Comparison of ENCODE assay signal across 25 cellular contexts in the genomic region with DNA sequence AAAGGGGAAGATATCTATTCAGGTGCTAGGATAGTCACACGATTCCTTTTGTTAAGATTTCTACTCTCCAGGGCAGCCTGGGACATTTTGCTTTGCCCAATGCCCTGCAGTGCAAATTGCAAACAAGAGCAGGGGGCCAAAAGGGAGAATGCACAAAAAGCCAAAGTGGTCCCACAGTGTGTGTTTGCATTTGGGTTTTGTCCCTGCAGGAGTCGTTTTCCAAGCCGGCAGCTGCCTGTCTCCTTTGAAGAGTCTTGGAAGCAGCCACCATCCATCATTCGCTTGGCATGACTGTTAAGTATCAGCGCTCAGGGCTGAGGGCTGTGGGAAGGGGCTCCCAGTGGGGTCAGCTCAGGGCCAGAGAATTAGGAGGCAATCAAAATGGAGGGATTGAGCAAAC.
"Had no signal": no experiment of that assay in that cellular context is flagged by ENCODE, and none has a peak within 500 bp of the region (broad histone marks: within the 10 kb centered on the region; RNA-seq: fewer than 3 reads in every experiment).

No MANE protein-coding gene starts in this region.

- H3K27me3 ChIP-seq: colonic mucosa, esophagus muscularis mucosa, gastroesophageal sphincter, heart left ventricle, hepatocyte, right atrium auricular region, stomach, thyroid gland, vagina had no signal

- H2AFZ ChIP-seq: hepatocyte had no signal

- H3K36me3 ChIP-seq: colonic mucosa, esophagus muscularis mucosa, gastroesophageal sphincter, heart left ventricle, prostate gland, right atrium auricular region, stomach, thyroid gland, vagina had no signal

- H3K4me1 ChIP-seq: colonic mucosa, foreskin keratinocyte, gastroesophageal sphincter, prostate gland, right atrium auricular region, stomach, thyroid gland, vagina had no signal

- ATAC-seq: foreskin keratinocyte; gastroesophageal sphincter; heart left ventricle; left colon; natural killer cell; sciatic nerve; stimulated activated effector memory CD8-positive, alpha-beta T cell treated with anti-CD3 and anti-CD28 coated beads, Interleukin-12 subunit alpha, Interleukin-12 subunit beta, amount 100 ng/mL, for 72 hours had no signal

- H3K4me2 ChIP-seq: hepatocyte, smooth muscle cell had no signal

- H3K9me3 ChIP-seq: colonic mucosa, esophagus muscularis mucosa, gastroesophageal sphincter, heart left ventricle, prostate gland, right atrium auricular region, stomach, thyroid gland, vagina had no signal

- H3K27ac ChIP-seq: colonic mucosa, esophagus muscularis mucosa, foreskin keratinocyte, gastroesophageal sphincter, heart left ventricle, hepatocyte, prostate gland, right atrium auricular region, stomach, thyroid gland, vagina had no signal

- DNase-seq: colonic mucosa; effector CD8-positive, alpha-beta T cell; foreskin keratinocyte; heart left ventricle; kidney glomerular epithelial cell; left colon; natural killer cell; nucleus accumbens; stimulated activated CD4-positive, alpha-beta T cell treated with anti-CD3 and anti-CD28 coated beads, Interleukin-12 subunit alpha, Interleukin-12 subunit beta, amount 100 ng/mL, for 4 hours; stimulated activated CD4-positive, alpha-beta T cell treated with anti-CD3 and anti-CD28 coated beads, Interleukin-1b, Interleukin-23, amount 100 ng/mL, for 48 hours; stimulated activated CD4-positive, alpha-beta T cell treated with anti-CD3 and anti-CD28 coated beads, Interleukin-4, amount 100 ng/mL, for 24 hours; stimulated activated naive CD4-positive, alpha-beta T cell treated with Interleukin-2 at 50 U/mL for 16 hours; stomach; thyroid gland; trophoblast cell had no signal

- H3K4me3 ChIP-seq: colonic mucosa, esophagus muscularis mucosa, gastroesophageal sphincter, heart left ventricle, hepatocyte, lung, prostate gland, right atrium auricular region, smooth muscle cell, stomach, thyroid gland, vagina had no signal
